Comparison of ENCODE assay signal across 18 cellular contexts in genomic region chr12:110179291-110179690, GRCh38. TPM values are rescaled to one million over a fixed set of nuclear protein-coding genes. Genes with fewer than 3 reads are reported as not detected.
DNase-seq lines count a peak whose midpoint lies in the region; ATAC-seq, FAIRE-seq and TF ChIP-seq lines count a peak whose summit lies in the region.
"Had no signal": no experiment of that assay in that cellular context is flagged by ENCODE, and none has a peak within 500 bp of the region (broad histone marks: within the 10 kb centered on the region; RNA-seq: fewer than 3 reads in every experiment).

No MANE protein-coding gene starts in this region.

- no peak overlapping the region for H3K4me2 ChIP-seq in A549

- no peaks in the 10 kb centered on the region for H3K9me3 Mint-ChIP-seq in activated B cell treated with CpG ODN at 0.5 μM for 24 hours
- H3K9me3 Mint-ChIP-seq: activated naive CD8-positive, alpha-beta T cell treated with anti-CD3 and anti-CD28 coated beads, Interleukin-2, amount 50 U/mL, for 24 hours; dendritic cell treated with granulocyte-macrophage colony-stimulating factor and Interleukin-4, amounts not matched to agents 40 ng/mL and 50 ng/mL, for 4 days had no signal

- H3K36me3 ChIP-seq in HAP-1 (replicated peaks) (peaks cover 11% of the 10 kb centered on the region), gastroesophageal sphincter (peaks cover 0 to 14% of the 10 kb centered on the region in 2 donors)
- H3K36me3 ChIP-seq: gastrocnemius medialis had no signal

- H3K27ac Mint-ChIP-seq in activated B cell treated with CpG ODN at 0.5 μM for 24 hours: no peak overlapping the region
- H3K27ac Mint-ChIP-seq: activated naive CD8-positive, alpha-beta T cell treated with anti-CD3 and anti-CD28 coated beads, Interleukin-2, amount 50 U/mL, for 24 hours; B cell; dendritic cell treated with granulocyte-macrophage colony-stimulating factor and Interleukin-4, amounts not matched to agents 40 ng/mL and 50 ng/mL, for 4 days had no signal

- no peak for TF ChIP-seq RAD21 in A549 (conservative IDR thresholded peaks at IDR 0.05 in 1 of 2, IDR thresholded peaks at IDR 0.05 in 1 of 2)

- H3K9me3 ChIP-seq in A549: no peaks in the 10 kb centered on the region
- H3K9me3 ChIP-seq in HAP-1: no peaks in the 10 kb centered on the region
- H3K9me3 ChIP-seq in gastroesophageal sphincter: no peaks in the 10 kb centered on the region
- H3K9me3 ChIP-seq: gastrocnemius medialis had no signal

- DNase-seq in A549 (ENCODE audit: low read depth in 1 of 2, low spot score in 1 of 2) (no peak), HAP-1 (ENCODE audit: low spot score in 2 of 2) (peak; percentile 60 to 80), activated B cell treated with CpG ODN at 0.5 μM for 24 hours (no peak), fibroblast of the aortic adventitia (ENCODE audit: low read depth) (peak; percentile 73), UCSD-AML1 (lab: John Stamatoyannopoulos, UW; ENCODE audit: unreplicated experiment) (no peak), cerebellar nuclear complex (lab: John Stamatoyannopoulos, UW) (no peak)
- DNase-seq: activated naive CD8-positive, alpha-beta T cell treated with anti-CD3 and anti-CD28 coated beads, Interleukin-2, amount 50 U/mL, for 24 hours; activated T-cell treated with anti-CD3 and anti-CD28 coated beads, Interleukin-2, amount 50 U/mL, for 1 hour; gastrocnemius medialis; islet precursor cell; NCI-H1105; NCI-H446 had no signal

- no peak for TF ChIP-seq POLR2A in A549 (IDR thresholded peaks at IDR 0.05; ENCODE audit: low read length)
- TF ChIP-seq POLR2A in gastroesophageal sphincter (IDR thresholded peaks at IDR 0.05): no peak

- H3K4me1 Mint-ChIP-seq in activated B cell treated with CpG ODN at 0.5 μM for 24 hours: no peaks in the 10 kb centered on the region
- H3K4me1 Mint-ChIP-seq: activated naive CD8-positive, alpha-beta T cell treated with anti-CD3 and anti-CD28 coated beads, Interleukin-2, amount 50 U/mL, for 24 hours; B cell had no signal

- H3K4me3 ChIP-seq in A549: no peak overlapping the region
- H3K4me3 ChIP-seq in HAP-1: no peak overlapping the region
- no peak overlapping the region for H3K4me3 ChIP-seq in fibroblast of the aortic adventitia (ENCODE audit: low read depth, low read length)
- no peak overlapping the region for H3K4me3 ChIP-seq in gastroesophageal sphincter
- H3K4me3 ChIP-seq: gastrocnemius medialis had no signal

- H3K4me1 ChIP-seq in A549 (peaks cover 21% of the 10 kb centered on the region), HAP-1 (peaks cover 13% of the 10 kb centered on the region), gastroesophageal sphincter (peaks cover 0 to 43% (median 4%) of the 10 kb centered on the region in 3 donors)
- H3K4me1 ChIP-seq: parathyroid adenoma had no signal

- CTCF ChIA-PET in A549 (lab: Yijun Ruan, JAX) (interaction anchor here (0.8 to 1.7 kb wide), 3 partner anchors 14 to 78 kb away, joined by 4 to 6 read pairs (median 5); no protein-coding TSS in a partner anchor), activated B cell treated with CpG ODN at 0.5 μM for 24 hours (lab: Charles Lee) (no interaction called here)

- no peak for ATAC-seq in A549
- ATAC-seq in activated B cell treated with CpG ODN at 0.5 μM for 24 hours (ENCODE audit: low read depth): peak; percentile 42
- ATAC-seq in GM21529 (IDR thresholded peaks at IDR 0.05; ENCODE audit: unreplicated experiment): no peak
- no peak for ATAC-seq in gastroesophageal sphincter
- ATAC-seq: activated CD4-positive, CD25-positive, alpha-beta regulatory T cell treated with anti-CD3 and anti-CD28 coated beads, Interleukin-2, amount 50 U/mL, for 24 hours; activated naive CD8-positive, alpha-beta T cell treated with anti-CD3 and anti-CD28 coated beads, Interleukin-2, amount 50 U/mL, for 24 hours; gastrocnemius medialis had no signal

- intact Hi-C loops in activated B cell treated with CpG ODN at 0.5 μM for 24 hours (cut with micrococcal nuclease): no loop called here

- H3K27ac ChIP-seq in A549 (peak overlapping the region in 1 of 2 experiments; percentile 34; a peak in 2 of 6 replicates), gastroesophageal sphincter (peak overlapping the region in 1 of 4 donors; percentile 2)
- H3K27ac ChIP-seq: gastrocnemius medialis, parathyroid adenoma had no signal

- in situ Hi-C loops in HAP-1 (cut with MboI; ENCODE audit: low sequenced_read_pairs): no loop called here

- H3K4me3 Mint-ChIP-seq in activated B cell treated with CpG ODN at 0.5 μM for 24 hours: no peak overlapping the region
- H3K4me3 Mint-ChIP-seq: activated naive CD8-positive, alpha-beta T cell treated with anti-CD3 and anti-CD28 coated beads, Interleukin-2, amount 50 U/mL, for 24 hours; B cell; dendritic cell treated with granulocyte-macrophage colony-stimulating factor and Interleukin-4, amounts not matched to agents 40 ng/mL and 50 ng/mL, for 4 days had no signal

- no peak for TF ChIP-seq CTCF in A549 (IDR thresholded peaks at IDR 0.05)
- no peak for TF ChIP-seq CTCF in activated B cell treated with CpG ODN at 0.5 μM for 24 hours (IDR thresholded peaks at IDR 0.05)
- no peak for TF ChIP-seq CTCF in fibroblast of the aortic adventitia (IDR thresholded peaks at IDR 0.05; ENCODE audit: insufficient read depth, low read length)
- TF ChIP-seq CTCF in gastroesophageal sphincter (IDR thresholded peaks at IDR 0.05): no peak

- H3K36me3 Mint-ChIP-seq in activated B cell treated with CpG ODN at 0.5 μM for 24 hours (ENCODE audit: low read depth): no peaks in the 10 kb centered on the region

- WGBS in A549 (ENCODE audit: missing lambda C conversion rate): 73% methylated on average over 3 of the region's 3 CpGs
- 49 to 83% methylated on average over 1 to 3 of the region's 3 CpGs for WGBS in gastroesophageal sphincter (ENCODE audit: low coverage in 1 of 2), 2 donors

- TF ChIP-seq EP300 in A549 (IDR thresholded peaks at IDR 0.05): no peak
- no peak for TF ChIP-seq EP300 in gastroesophageal sphincter (IDR thresholded peaks at IDR 0.05)

- H3K27me3 ChIP-seq in HAP-1 (ENCODE audit: low read depth) (no peaks in the 10 kb centered on the region), gastroesophageal sphincter (no peaks in the 10 kb centered on the region)
- H3K27me3 ChIP-seq: gastrocnemius medialis had no signal

- FAIRE-seq in A549 (lab: Jason Lieb, UNC): no peak

- no peaks in the 10 kb centered on the region for H3K27me3 Mint-ChIP-seq in activated B cell treated with CpG ODN at 0.5 μM for 24 hours
- H3K27me3 Mint-ChIP-seq: activated naive CD8-positive, alpha-beta T cell treated with anti-CD3 and anti-CD28 coated beads, Interleukin-2, amount 50 U/mL, for 24 hours; B cell; dendritic cell treated with granulocyte-macrophage colony-stimulating factor and Interleukin-4, amounts not matched to agents 40 ng/mL and 50 ng/mL, for 4 days had no signal

- POLR2A ChIA-PET in A549 (lab: Yijun Ruan, JAX) (no interaction called here), activated B cell treated with CpG ODN at 0.5 μM for 24 hours (lab: Charles Lee) (no interaction called here)

TF ChIP-seq in A549, 52 proteins besides CTCF, POLR2A, EP300 and RAD21:
- TF ChIP-seq HOXB5 (CRISPR knock-in tag; IDR thresholded peaks at IDR 0.05) (no peak), FOSL2 (IDR thresholded peaks at IDR 0.05) (no peak), FOSL2 (CRISPR knock-in tag; IDR thresholded peaks at IDR 0.05) (peak; percentile 67)
- TF ChIP-seq, protein P1, sequence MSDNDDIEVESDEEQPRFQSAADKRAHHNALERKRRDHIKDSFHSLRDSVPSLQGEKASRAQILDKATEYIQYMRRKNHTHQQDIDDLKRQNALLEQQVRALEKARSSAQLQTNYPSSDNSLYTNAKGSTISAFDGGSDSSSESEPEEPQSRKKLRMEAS (IDR thresholded peaks at IDR 0.05): no peak
TF ChIP-seq in A549: peak in this region for 1.

RNA-seq across cellular contexts. Expression of gene IFT81, which starts 55.1 kb away (rescaled TPM):
- polyA plus RNA-seq in A549 (2011; rRNA removed): 39.7 and 73.4 TPM in 2 replicates
- polyA plus RNA-seq in A549 (2012; cell fraction: cytosol; rRNA removed): 11.9 and 12.0 TPM in 2 replicates
- polyA plus RNA-seq in A549 (2012; cell fraction: nucleus; rRNA removed): 6.9 and 9.0 TPM in 2 replicates
- 40.7 to 41.6 TPM (median 40.7 TPM) in 3 replicates for polyA plus RNA-seq in A549 (2017; fragmentation: RNase III; extraction: RNeasy Plus Mini Kit Qiagen cat#74134 plus additional on column Dnase treatment)
- polyA minus RNA-seq in A549 (2011; rRNA and poly(A)+ RNA removed): 10.3 and 10.6 TPM in 2 replicates
- 4.3 and 4.4 TPM in 2 replicates for total RNA-seq in activated B cell treated with CpG ODN at 0.5 μM for 24 hours
- total RNA-seq in fibroblast of the aortic adventitia (ENCODE audit: low replicate concordance): 20.4 and 30.8 TPM in 2 replicates
- 10 to 100 TPM; 16.0 to 40.0 (median 20.7) TPM for total RNA-seq in gastroesophageal sphincter

Comparison
In these comparisons a context has a peak if more than half of its experiments do, and no peak if none do; other contexts are left out.
1. DNase-seq: peak in HAP-1 (2 of 2) and fibroblast of the aortic adventitia (single experiment); none in A549 (0 of 2), activated B cell treated with CpG ODN at 0.5 μM for 24 hours (single experiment), UCSD-AML1 (single experiment) and cerebellar nuclear complex (0 of 2).